Comparison of ENCODE assay signal across 15 cellular contexts in the genomic region with DNA sequence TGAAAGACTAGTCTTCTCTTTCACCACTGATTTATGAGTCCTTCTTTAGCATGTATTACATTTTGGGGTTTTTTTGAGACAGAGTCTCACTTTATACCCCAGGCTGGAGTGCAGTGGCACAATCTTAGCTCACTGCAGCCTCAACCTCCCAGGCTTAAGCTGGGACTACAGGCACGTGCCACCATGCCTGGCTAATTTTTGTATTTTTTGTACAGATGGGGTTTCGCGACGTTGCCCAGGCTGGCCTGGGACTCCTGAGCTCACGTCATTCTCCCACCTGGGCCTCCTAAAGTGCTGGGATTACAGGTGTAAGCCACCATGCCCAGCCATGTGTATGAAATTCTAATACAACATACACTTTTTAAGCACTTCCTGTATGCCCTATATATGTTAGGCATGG. TPM values are rescaled to one million over a fixed set of nuclear protein-coding genes. Genes with fewer than 3 reads are reported as not detected.
A peak's percentile ranks its signal among the peaks of the same experiment; 100 is the strongest.
DNase-seq lines count a peak whose midpoint lies in the region; ATAC-seq and TF ChIP-seq lines count a peak whose summit lies in the region.
"Had no signal": no experiment of that assay in that cellular context is flagged by ENCODE, and none has a peak within 500 bp of the region (broad histone marks: within the 10 kb centered on the region; RNA-seq: fewer than 3 reads in every experiment).

No MANE protein-coding gene starts in this region.

- no peaks in the 10 kb centered on the region for H3K4me1 ChIP-seq in DND-41 (ENCODE audit: insufficient read depth, low read length)
- H3K4me1 ChIP-seq: BE2C, Caco-2 had no signal

- H3K36me3 ChIP-seq in DND-41 (ENCODE audit: insufficient read depth, low read length): no peaks in the 10 kb centered on the region
- H3K36me3 ChIP-seq: BE2C had no signal

- H3K36me3 Mint-ChIP-seq in activated B cell treated with CpG ODN at 0.5 μM for 24 hours (ENCODE audit: low read depth): no peaks in the 10 kb centered on the region
- H3K36me3 Mint-ChIP-seq: CD8-positive, alpha-beta memory T cell had no signal

- POLR2A ChIA-PET in activated B cell treated with CpG ODN at 0.5 μM for 24 hours (lab: Charles Lee): interaction anchor here (0.6 to 5.5 kb wide), 7 partner anchors 13 to 275 kb away, joined by 3 to 45 read pairs (median 5); a partner anchor contains a TSS

- no peak for TF ChIP-seq CTCF in DND-41 (IDR thresholded peaks at IDR 0.05; ENCODE audit: borderline replicate concordance, extremely low read depth, low read length, poor library complexity, severe bottlenecking)
- no peak for TF ChIP-seq CTCF in activated B cell treated with CpG ODN at 0.5 μM for 24 hours (IDR thresholded peaks at IDR 0.05)

- H3K9me3 ChIP-seq in DND-41 (ENCODE audit: insufficient read depth, low read length, severe bottlenecking): no peaks in the 10 kb centered on the region
- H3K9me3 ChIP-seq: BE2C, Caco-2 had no signal

- no peak overlapping the region for H3K9ac ChIP-seq in DND-41 (ENCODE audit: low read depth, low read length)

- no peak overlapping the region for H3K4me3 ChIP-seq in DND-41 (ENCODE audit: low read depth in 1 of 2, low read length in 2 of 2)
- H3K4me3 ChIP-seq: GM12878, GM23338 had no signal

- no peak overlapping the region for H3K27ac Mint-ChIP-seq in activated B cell treated with CpG ODN at 0.5 μM for 24 hours
- H3K27ac Mint-ChIP-seq: GM23338 had no signal

- H3K9me3 Mint-ChIP-seq in activated B cell treated with CpG ODN at 0.5 μM for 24 hours: no peaks in the 10 kb centered on the region
- H3K9me3 Mint-ChIP-seq: CD8-positive, alpha-beta memory T cell; GM23338 had no signal

- H3K4me3 Mint-ChIP-seq in activated B cell treated with CpG ODN at 0.5 μM for 24 hours: no peak overlapping the region
- H3K4me3 Mint-ChIP-seq: CD8-positive, alpha-beta memory T cell; GM23338 had no signal

- no peaks in the 10 kb centered on the region for H3K27me3 Mint-ChIP-seq in activated B cell treated with CpG ODN at 0.5 μM for 24 hours
- H3K27me3 Mint-ChIP-seq: CD8-positive, alpha-beta memory T cell had no signal

- intact Hi-C loops in activated B cell treated with CpG ODN at 0.5 μM for 24 hours (cut with micrococcal nuclease): loop anchor here (1.0 kb wide), 1 partner anchor 13 kb away; no protein-coding TSS in a partner anchor

- H2AFZ ChIP-seq in DND-41 (ENCODE audit: low read depth, low read length): peak overlapping the region; percentile 24; the same call in 1 of the 2 replicates
- H2AFZ ChIP-seq: GM23338 had no signal

- H3K27me3 ChIP-seq in DND-41 (ENCODE audit: insufficient read depth, low read length, poor library complexity): no peaks in the 10 kb centered on the region
- H3K27me3 ChIP-seq: BE2C had no signal

- no peak for DNase-seq in DND-41
- peak; percentile 64 for DNase-seq in NAMALWA (ENCODE audit: low spot score)
- DNase-seq in activated B cell treated with CpG ODN at 0.5 μM for 24 hours: no peak
- no peak for DNase-seq in midbrain (lab: John Stamatoyannopoulos, UW)
- no peak for DNase-seq in SKM-1 treated with dmso at 0.1 percent for 144 hours (lab: John Stamatoyannopoulos, UW; ENCODE audit: unreplicated experiment)
- DNase-seq in NCI-H2196 (lab: John Stamatoyannopoulos, UW; ENCODE audit: unreplicated experiment): no peak
- no peak for DNase-seq in activated naive CD4-positive, alpha-beta T cell treated with anti-CD3 and anti-CD28 coated beads, Interleukin-2, amount 50 U/mL, for 16 hours
- DNase-seq: BE2C; Caco-2; CD8-positive, alpha-beta memory T cell; H7 had no signal

- H3K79me2 ChIP-seq in DND-41 (ENCODE audit: insufficient read depth, low read length): no peaks in the 10 kb centered on the region

- CTCF ChIA-PET in activated B cell treated with CpG ODN at 0.5 μM for 24 hours (lab: Charles Lee): no interaction called here

- H3K27ac ChIP-seq in DND-41 (ENCODE audit: low read length): no peak overlapping the region
- H3K27ac ChIP-seq: HL-60 had no signal

- peaks cover 46% of the 10 kb centered on the region for H3K4me1 Mint-ChIP-seq in activated B cell treated with CpG ODN at 0.5 μM for 24 hours
- H3K4me1 Mint-ChIP-seq: GM23338 had no signal

- no peaks in the 10 kb centered on the region for H4K20me1 ChIP-seq in DND-41 (ENCODE audit: insufficient read depth, low read length)

- ATAC-seq in DND-41 (ENCODE audit: insufficient read depth, low read depth): no peak
- ATAC-seq in activated B cell treated with CpG ODN at 0.5 μM for 24 hours (ENCODE audit: low read depth): peak; percentile 50
- ATAC-seq: GM12878, GM23338 had no signal

- H3K4me2 ChIP-seq in DND-41 (ENCODE audit: insufficient read depth, low read length): no peak overlapping the region
- H3K4me2 ChIP-seq: GM23338 had no signal

RNA-seq across cellular contexts. Expression of a gene that starts 26.3 kb away (rescaled TPM):
- 198 and 199 TPM in 2 replicates for total RNA-seq in activated B cell treated with CpG ODN at 0.5 μM for 24 hours
- total RNA-seq: Caco-2, G401, GM23338, H7 had no signal
